ENCODE assay signal across 11 cellular contexts in the genomic region with DNA sequence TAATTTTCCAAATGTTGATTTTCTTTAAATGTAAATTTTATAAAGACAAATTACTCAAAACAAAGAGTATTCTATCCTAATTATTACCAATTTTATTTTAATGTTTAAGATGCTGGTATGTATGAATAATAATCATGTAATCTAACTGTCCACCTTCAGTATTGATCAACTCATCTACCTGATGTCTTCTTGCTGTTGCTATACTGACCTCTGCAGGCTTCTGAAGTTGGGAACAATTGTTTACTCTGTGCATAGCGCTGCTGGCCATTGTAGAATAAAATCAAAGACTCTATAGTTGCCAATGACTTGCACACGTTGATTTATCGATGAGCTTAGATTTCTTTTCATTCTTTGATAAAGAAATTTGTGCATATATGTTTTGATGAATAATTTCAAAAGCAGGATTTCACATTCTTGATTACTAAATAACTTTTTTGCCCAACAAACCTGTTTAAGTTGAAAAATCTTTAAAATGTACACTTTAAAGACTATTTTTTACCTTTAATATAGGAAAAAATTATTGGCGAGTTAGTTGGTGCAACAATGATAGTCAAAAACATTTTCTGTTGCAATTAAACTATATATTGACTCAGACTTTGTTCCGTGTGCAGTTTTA.
DNase-seq lines count a peak whose midpoint lies in the region; ATAC-seq and TF ChIP-seq lines count a peak whose summit lies in the region.
"Had no signal": no experiment of that assay in that cellular context is flagged by ENCODE, and none has a peak within 500 bp of the region (broad histone marks: within the 10 kb centered on the region; RNA-seq: fewer than 3 reads in every experiment).

No MANE protein-coding gene starts in this region.

- H3K4me3 ChIP-seq in AG04450 (ENCODE audit: low read depth, low read length) (no peak overlapping the region), OCI-LY3 (ENCODE audit: low read length) (no peak overlapping the region)

- no peaks in the 10 kb centered on the region for H3K9me3 Mint-ChIP-seq in stimulated activated naive B cell treated with anti-CD40 and anti-IgM and Interleukin-4, amounts not matched to agents 10 μg/mL and 1 μg/mL and 100 μg/mL, for 72 hours
- H3K9me3 Mint-ChIP-seq in activated T-helper 17 cell treated with anti-CD3 and anti-CD28 coated beads, Interleukin-2, amount 50 U/mL, for 72 hours, result no peaks in the 10 kb centered on the region

- H3K4me3 Mint-ChIP-seq in stimulated activated naive B cell treated with anti-CD40 and anti-IgM and Interleukin-4, amounts not matched to agents 10 μg/mL and 1 μg/mL and 100 μg/mL, for 72 hours, result no peak overlapping the region
- H3K4me3 Mint-ChIP-seq in activated T-helper 17 cell treated with anti-CD3 and anti-CD28 coated beads, Interleukin-2, amount 50 U/mL, for 72 hours, result no peak overlapping the region

- H3K27me3 Mint-ChIP-seq in stimulated activated naive B cell treated with anti-CD40 and anti-IgM and Interleukin-4, amounts not matched to agents 10 μg/mL and 1 μg/mL and 100 μg/mL, for 72 hours, result no peaks in the 10 kb centered on the region
- peaks cover 3% of the 10 kb centered on the region for H3K27me3 Mint-ChIP-seq in activated T-helper 17 cell treated with anti-CD3 and anti-CD28 coated beads, Interleukin-2, amount 50 U/mL, for 72 hours

- no peak overlapping the region for H3K9ac ChIP-seq in OCI-LY3 (ENCODE audit: low read length)

- POLR2A ChIA-PET in AG04450 (lab: Yijun Ruan, JAX), result no interaction called here

- no peak for DNase-seq in AG04450 (ENCODE audit: low read depth, low spot score)
- DNase-seq in fibroblast of peridontal ligament (ENCODE audit: extremely low read depth), result peak; percentile 26
- DNase-seq in stimulated activated naive B cell treated with anti-CD40 and anti-IgM and Interleukin-4, amounts not matched to agents 10 μg/mL and 1 μg/mL and 100 μg/mL, for 72 hours, result no peak
- DNase-seq in activated effector memory CD4-positive, alpha-beta T cell treated with anti-CD3 and anti-CD28 coated beads, Interleukin-2, amount 50 U/mL, for 16 hours, result no peak
- no peak for DNase-seq in NCI-H2196 (lab: John Stamatoyannopoulos, UW; ENCODE audit: unreplicated experiment)
- DNase-seq: activated CD4-positive, CD25-positive, alpha-beta regulatory T cell treated with anti-CD3 and anti-CD28 coated beads, Interleukin-2, amount 50 U/mL, for 72 hours; effector CD8-positive, alpha-beta T cell; KG1 had no signal

- H3K27ac ChIP-seq in AG04450 (ENCODE audit: low read depth, low read length), result no peak overlapping the region
- H3K27ac ChIP-seq in OCI-LY3 (ENCODE audit: low read length), result no peak overlapping the region

- peak; percentile 42 for ATAC-seq in GM18870 (IDR thresholded peaks at IDR 0.05; ENCODE audit: unreplicated experiment)
- no peak for ATAC-seq in stimulated activated naive B cell treated with anti-CD40 and anti-IgM and Interleukin-4, amounts not matched to agents 10 μg/mL and 1 μg/mL and 100 μg/mL, for 72 hours (replicated peaks)
- ATAC-seq in activated T-helper 17 cell treated with anti-CD3 and anti-CD28 coated beads, Interleukin-2, amount 50 U/mL, for 72 hours (replicated peaks), result no peak

- H3K27me3 ChIP-seq in AG04450 (ENCODE audit: control insufficient read depth, insufficient read depth, low read length) (no peaks in the 10 kb centered on the region), OCI-LY3 (ENCODE audit: low read depth, low read length) (no peaks in the 10 kb centered on the region)

- H3K36me3 Mint-ChIP-seq in stimulated activated naive B cell treated with anti-CD40 and anti-IgM and Interleukin-4, amounts not matched to agents 10 μg/mL and 1 μg/mL and 100 μg/mL, for 72 hours, result no peaks in the 10 kb centered on the region
- no peaks in the 10 kb centered on the region for H3K36me3 Mint-ChIP-seq in activated T-helper 17 cell treated with anti-CD3 and anti-CD28 coated beads, Interleukin-2, amount 50 U/mL, for 72 hours (ENCODE audit: low read depth)

- H3K27ac Mint-ChIP-seq in stimulated activated naive B cell treated with anti-CD40 and anti-IgM and Interleukin-4, amounts not matched to agents 10 μg/mL and 1 μg/mL and 100 μg/mL, for 72 hours, result no peak overlapping the region
- no peak overlapping the region for H3K27ac Mint-ChIP-seq in activated T-helper 17 cell treated with anti-CD3 and anti-CD28 coated beads, Interleukin-2, amount 50 U/mL, for 72 hours

- no peaks in the 10 kb centered on the region for H4K20me1 ChIP-seq in OCI-LY3 (ENCODE audit: insufficient read depth, low read length)

- no peak overlapping the region for H2AFZ ChIP-seq in OCI-LY3 (ENCODE audit: low read depth, low read length)

- H3K4me1 Mint-ChIP-seq in stimulated activated naive B cell treated with anti-CD40 and anti-IgM and Interleukin-4, amounts not matched to agents 10 μg/mL and 1 μg/mL and 100 μg/mL, for 72 hours, result no peaks in the 10 kb centered on the region
- no peaks in the 10 kb centered on the region for H3K4me1 Mint-ChIP-seq in activated T-helper 17 cell treated with anti-CD3 and anti-CD28 coated beads, Interleukin-2, amount 50 U/mL, for 72 hours

- H3K79me2 ChIP-seq in OCI-LY3 (ENCODE audit: low read length), result no peaks in the 10 kb centered on the region

- TF ChIP-seq CTCF in AG04450 (IDR thresholded peaks at IDR 0.05; ENCODE audit: low read depth, low read length) (peak; percentile 49), OCI-LY3 (IDR thresholded peaks at IDR 0.05; ENCODE audit: low read depth, low read length) (peak; percentile 76)

- CTCF ChIA-PET in AG04450 (lab: Charles Lee), result interaction anchor here (0.6 kb wide), 1 partner anchor 883 kb away, joined by 3 read pairs; no protein-coding TSS in a partner anchor

- no peak overlapping the region for H3K4me2 ChIP-seq in OCI-LY3 (ENCODE audit: low read length)

- no peaks in the 10 kb centered on the region for H3K36me3 ChIP-seq in OCI-LY3 (replicated peaks; ENCODE audit: low read depth, low read length)

- H3K4me1 ChIP-seq in OCI-LY3 (ENCODE audit: low read length), result peaks cover 10% of the 10 kb centered on the region

- H3K9me3 ChIP-seq in AG04450 (ENCODE audit: control insufficient read depth, insufficient read depth, low read length) (no peaks in the 10 kb centered on the region), OCI-LY3 (ENCODE audit: insufficient read depth, low read length) (no peaks in the 10 kb centered on the region)
